Comparison of ENCODE assay signal across 18 cellular contexts in genomic region chr4:122747068-122747467, GRCh38. TPM values are rescaled to one million over a fixed set of nuclear protein-coding genes. Genes with fewer than 3 reads are reported as not detected.
DNase-seq lines count a peak whose midpoint lies in the region; ATAC-seq, FAIRE-seq and TF ChIP-seq lines count a peak whose summit lies in the region.
"Had no signal": no experiment of that assay in that cellular context is flagged by ENCODE, and none has a peak within 500 bp of the region (broad histone marks: within the 10 kb centered on the region; RNA-seq: fewer than 3 reads in every experiment).

No MANE protein-coding gene starts in this region.

- no peak for FAIRE-seq in K562 (lab: Jason Lieb, UNC)
- FAIRE-seq: H54 had no signal

- H3K27me3 Mint-ChIP-seq in activated CD8-positive, alpha-beta T cell treated with anti-CD3 and anti-CD28 coated beads, Interleukin-2, amount 10 ng/mL, durations not matched to agents 7 days and 5 days (ENCODE audit: low read depth), result peaks cover 18% of the 10 kb centered on the region
- H3K27me3 Mint-ChIP-seq in activated CD8-positive, alpha-beta T cell treated with anti-CD3 and anti-CD28 coated beads for 36 hours, result peaks cover 14% of the 10 kb centered on the region
- peaks cover 2 to 11% (median 6%) of the 10 kb centered on the region in 3 donors for H3K27me3 Mint-ChIP-seq in CD14-positive monocyte (ENCODE audit: low read depth in 3 of 3)

- no peaks in the 10 kb centered on the region for H3K9me2 ChIP-seq in PC-9 (ENCODE audit: insufficient read depth)

- TF ChIP-seq EP300 in K562 (IDR thresholded peaks at IDR 0.05; ENCODE audit: low read length), result no peak

- H3K27me3 ChIP-seq in PC-9 (ENCODE audit: insufficient read depth, low read depth) (no peaks in the 10 kb centered on the region), K562 (ENCODE audit: control insufficient read depth in 2 of 2, insufficient read depth in 2 of 2, low read length in 2 of 2) (no peaks in the 10 kb centered on the region)

- WGBS in K562 (ENCODE audit: insufficient coverage, low coverage, missing lambda C conversion rate), result 100% methylated on average over 1 of the region's 1 CpG

- peaks cover 6% of the 10 kb centered on the region for H3K9me3 Mint-ChIP-seq in activated CD8-positive, alpha-beta T cell treated with anti-CD3 and anti-CD28 coated beads, Interleukin-2, amount 10 ng/mL, durations not matched to agents 7 days and 5 days (ENCODE audit: insufficient read depth)
- H3K9me3 Mint-ChIP-seq in activated CD8-positive, alpha-beta T cell treated with anti-CD3 and anti-CD28 coated beads for 36 hours, result peaks cover 6% of the 10 kb centered on the region
- H3K9me3 Mint-ChIP-seq in CD14-positive monocyte, result peaks cover 0 to 3% (median 0%) of the 10 kb centered on the region in 7 donors
- H3K9me3 Mint-ChIP-seq: HFFc6 had no signal

- CTCF ChIA-PET in activated CD8-positive, alpha-beta T cell treated with anti-CD3 and anti-CD28 coated beads, Interleukin-2, amount 10 ng/mL, durations not matched to agents 7 days and 5 days (lab: Charles Lee), result interaction anchor here (2.3 to 2.5 kb wide), 2 partner anchors 11 to 15 kb away, joined by 10 to 12 read pairs; partner anchors contain the start of gene BBS12
- CTCF ChIA-PET in activated CD8-positive, alpha-beta T cell treated with anti-CD3 and anti-CD28 coated beads for 36 hours (lab: Charles Lee), result interaction anchor here (1.2 to 6.4 kb wide), 3 partner anchors 11 to 30 kb away, joined by 4 to 28 read pairs (median 4); partner anchors contain the start of gene BBS12
- CTCF ChIA-PET in PC-9 (lab: Charles Lee) (no interaction called here), K562 (lab: Yijun Ruan, JAX; ENCODE audit: low intra/inter-chr PET ratio) (no interaction called here), RWPE1 (lab: Yijun Ruan, JAX) (no interaction called here)

- POLR2A ChIA-PET in activated CD8-positive, alpha-beta T cell treated with anti-CD3 and anti-CD28 coated beads, Interleukin-2, amount 10 ng/mL, durations not matched to agents 7 days and 5 days (lab: Charles Lee), result no interaction called here
- POLR2A ChIA-PET in activated CD8-positive, alpha-beta T cell treated with anti-CD3 and anti-CD28 coated beads for 36 hours (lab: Charles Lee), result no interaction called here
- POLR2A ChIA-PET in PC-9 (lab: Charles Lee; ENCODE audit: unreplicated experiment) (no interaction called here), K562 (lab: Yijun Ruan, JAX) (no interaction called here), RWPE1 (lab: Yijun Ruan, JAX; ENCODE audit: low non-redundant PET) (no interaction called here)

- H4K20me1 ChIP-seq in PC-9 (ENCODE audit: insufficient read depth) (no peaks in the 10 kb centered on the region), K562 (replicated peaks; ENCODE audit: control insufficient read depth, insufficient read depth, low read length) (no peaks in the 10 kb centered on the region)

- peaks cover 9% of the 10 kb centered on the region for H3K36me3 Mint-ChIP-seq in activated CD8-positive, alpha-beta T cell treated with anti-CD3 and anti-CD28 coated beads, Interleukin-2, amount 10 ng/mL, durations not matched to agents 7 days and 5 days (ENCODE audit: low read depth)
- peaks cover 15% of the 10 kb centered on the region for H3K36me3 Mint-ChIP-seq in activated CD8-positive, alpha-beta T cell treated with anti-CD3 and anti-CD28 coated beads for 36 hours (ENCODE audit: low read depth)
- H3K36me3 Mint-ChIP-seq in CD14-positive monocyte, result peaks cover 0 to 3% of the 10 kb centered on the region in 2 donors

- H3K36me3 ChIP-seq in PC-9 (ENCODE audit: low read depth) (no peaks in the 10 kb centered on the region), K562 (ENCODE audit: control insufficient read depth, insufficient read depth, low read length) (peaks cover 17% of the 10 kb centered on the region; the same call in 2 of the 3 replicates)

- TSS peak; percentile 8 for BruUV-seq in PC-9 (replicated peaks; lab: Mats Ljungman, UMichigan)
- no TSS peak for BruUV-seq in K562 (replicated peaks; lab: Mats Ljungman, UMichigan)

- H3K4me1 Mint-ChIP-seq in activated CD8-positive, alpha-beta T cell treated with anti-CD3 and anti-CD28 coated beads, Interleukin-2, amount 10 ng/mL, durations not matched to agents 7 days and 5 days (ENCODE audit: low read depth), result peaks cover 12% of the 10 kb centered on the region
- H3K4me1 Mint-ChIP-seq in activated CD8-positive, alpha-beta T cell treated with anti-CD3 and anti-CD28 coated beads for 36 hours (ENCODE audit: low read depth), result peaks cover 7% of the 10 kb centered on the region
- peaks cover 37% of the 10 kb centered on the region for H3K4me1 Mint-ChIP-seq in CD14-positive monocyte

- no peak overlapping the region for H3K4me3 Mint-ChIP-seq in activated CD8-positive, alpha-beta T cell treated with anti-CD3 and anti-CD28 coated beads, Interleukin-2, amount 10 ng/mL, durations not matched to agents 7 days and 5 days
- no peak overlapping the region for H3K4me3 Mint-ChIP-seq in activated CD8-positive, alpha-beta T cell treated with anti-CD3 and anti-CD28 coated beads for 36 hours
- H3K4me3 Mint-ChIP-seq in CD14-positive monocyte, result no peak overlapping the region
- H3K4me3 Mint-ChIP-seq: HFFc6 had no signal

- TF ChIP-seq RAD21 in K562 (CRISPR knock-in tag; conservative IDR thresholded peaks at IDR 0.05 in 1 of 2, IDR thresholded peaks at IDR 0.05 in 1 of 2), result no peak

- no peak for TF ChIP-seq CTCF in activated CD8-positive, alpha-beta T cell treated with anti-CD3 and anti-CD28 coated beads for 36 hours (IDR thresholded peaks at IDR 0.05)
- TF ChIP-seq CTCF in CD14-positive monocyte (IDR thresholded peaks at IDR 0.05) (no peak), PC-9 (conservative IDR thresholded peaks at IDR 0.05) (no peak), K562 (IDR thresholded peaks at IDR 0.05 in 2 of 3, conservative IDR thresholded peaks at IDR 0.05 in 1 of 3; ENCODE audit: insufficient read depth in 2 of 3, low read depth in 1 of 3, low read length in 3 of 3) (no peak), RWPE1 (conservative IDR thresholded peaks at IDR 0.05; ENCODE audit: low read depth) (no peak)

- peak overlapping the region; percentile 22 for H3K27ac Mint-ChIP-seq in activated CD8-positive, alpha-beta T cell treated with anti-CD3 and anti-CD28 coated beads, Interleukin-2, amount 10 ng/mL, durations not matched to agents 7 days and 5 days
- H3K27ac Mint-ChIP-seq in activated CD8-positive, alpha-beta T cell treated with anti-CD3 and anti-CD28 coated beads for 36 hours, result no peak overlapping the region
- H3K27ac Mint-ChIP-seq in CD14-positive monocyte, result peak overlapping the region; percentile 46 to 85 (median 82)

- H3K4me1 ChIP-seq in PC-9 (replicated peaks; ENCODE audit: insufficient read depth) (no peaks in the 10 kb centered on the region), K562 (replicated peaks in 1 of 2; ENCODE audit: control insufficient read depth in 2 of 2, insufficient read depth in 2 of 2, low read length in 2 of 2) (peaks cover 0 to 42% of the 10 kb centered on the region in 2 experiments; a peak in 3 of 5 replicates)

- no peak overlapping the region for H3K9ac ChIP-seq in K562 (ENCODE audit: insufficient read depth in 1 of 2, low read depth in 2 of 2, low read length in 2 of 2)

- no peaks in the 10 kb centered on the region for H3F3A ChIP-seq in PC-9 (ENCODE audit: insufficient read depth, low read depth)

- intact Hi-C loops in activated CD8-positive, alpha-beta T cell treated with anti-CD3 and anti-CD28 coated beads for 36 hours (cut with micrococcal nuclease), result no loop called here
- intact Hi-C loops in CD14-positive monocyte (cut with micrococcal nuclease) (no loop called here), PC-9 (cut with micrococcal nuclease; ENCODE audit: unreplicated experiment) (no loop called here), K562 (cut with micrococcal nuclease) (no loop called here), Right ventricle myocardium inferior (cut with DNase I) (no loop called here)

- no peak for DNase-seq in activated CD8-positive, alpha-beta T cell treated with anti-CD3 and anti-CD28 coated beads, Interleukin-2, amount 10 ng/mL, durations not matched to agents 7 days and 5 days
- no peak for DNase-seq in activated CD8-positive, alpha-beta T cell treated with anti-CD3 and anti-CD28 coated beads for 36 hours
- DNase-seq in CD14-positive monocyte (ENCODE audit: low spot score) (no peak), PC-9 (no peak), K562 (ENCODE audit: extremely low read depth in 1 of 4, low spot score in 3 of 4) (no peak), RWPE1 (ENCODE audit: low spot score) (no peak), Right ventricle myocardium inferior (ENCODE audit: missing footprints) (no peak), COR-L47 (lab: John Stamatoyannopoulos, UW) (no peak)
- DNase-seq: Caco-2, DMS153, EL, HFFc6, IMR-90, NCI-H187 treated with DMSO at 0.1 percent for 48 hours, NCI-H446, PC-3 had no signal

- H3K27ac ChIP-seq in PC-9, result no peak overlapping the region
- H3K27ac ChIP-seq in K562 (ENCODE audit: extremely low read depth, low read depth, low read length), result peak overlapping the region; percentile 50; the same call in 2 of the 3 replicates
- no peak overlapping the region for H3K27ac ChIP-seq in RWPE1
- H3K27ac ChIP-seq: SK-N-MC had no signal

- in situ Hi-C loops in K562 (cut with MboI), result no loop called here

- H3K4me3 ChIP-seq in PC-9 (no peak overlapping the region), K562 (no peak overlapping the region)
- H3K4me3 ChIP-seq: SK-N-MC had no signal

- TF ChIP-seq POLR2A in K562 (conservative IDR thresholded peaks at IDR 0.05), result no peak

- H3K9me3 ChIP-seq in PC-9 (ENCODE audit: insufficient read depth, low read depth) (peaks cover 4% of the 10 kb centered on the region; the same call in 1 of the 2 replicates), K562 (replicated peaks; ENCODE audit: control insufficient read depth, insufficient read depth, low read depth, low read length) (peaks cover 17% of the 10 kb centered on the region)

- H3K79me2 ChIP-seq in PC-9 (ENCODE audit: low read depth) (no peaks in the 10 kb centered on the region), K562 (ENCODE audit: control insufficient read depth, insufficient read depth, low read length) (peaks cover 11% of the 10 kb centered on the region; the same call in 1 of the 3 replicates)

- ATAC-seq in activated CD8-positive, alpha-beta T cell treated with anti-CD3 and anti-CD28 coated beads, Interleukin-2, amount 10 ng/mL, durations not matched to agents 7 days and 5 days, result no peak
- ATAC-seq in activated CD8-positive, alpha-beta T cell treated with anti-CD3 and anti-CD28 coated beads for 36 hours, result no peak
- ATAC-seq in K562 (no peak), Right ventricle myocardium inferior (no peak)

- H3K9me1 ChIP-seq in K562 (ENCODE audit: control insufficient read depth, insufficient read depth, low read length), result no peaks in the 10 kb centered on the region

- H3K4me2 ChIP-seq in PC-9 (no peak overlapping the region), K562 (ENCODE audit: insufficient read depth, low read length) (no peak overlapping the region)

- no peak overlapping the region for H2AFZ ChIP-seq in PC-9
- peak overlapping the region; percentile 76 for H2AFZ ChIP-seq in K562 (ENCODE audit: low read depth, low read length)

RNA-seq across cellular contexts. Expression of gene BBS12, which starts 14.6 kb away (rescaled TPM):
- 1 to 10 TPM; 1.3 to 1.4 TPM for total RNA-seq in activated CD8-positive, alpha-beta T cell treated with anti-CD3 and anti-CD28 coated beads, Interleukin-2, amount 10 ng/mL, durations not matched to agents 7 days and 5 days
- under 1 TPM; 0.74 to 0.89 TPM for total RNA-seq in activated CD8-positive, alpha-beta T cell treated with anti-CD3 and anti-CD28 coated beads for 36 hours
- polyA plus RNA-seq in CD14-positive monocyte, result 1 to 10 TPM in 1 of 2 donors, under 1 TPM in 1; 0.52 to 1.0 TPM
- total RNA-seq in PC-9 (2021), result 2.9 and 4.9 TPM in 2 replicates
- 2.4 and 7.3 TPM in 2 replicates for total RNA-seq in K562 (2011; cell fraction: chromatin; rRNA removed; ENCODE audit: low replicate concordance)
- total RNA-seq in K562 (2011; cell fraction: nucleolus; rRNA removed), result 1.8 and 2.3 TPM in 2 replicates
- total RNA-seq in K562 (2011; cell fraction: nucleoplasm; rRNA removed), result 2.2 and 3.2 TPM in 2 replicates
- total RNA-seq in K562 (2014; rRNA removed), result 2.7 and 2.9 TPM in 2 replicates
- 4.4 and 4.8 TPM in 2 replicates for total RNA-seq in K562 (2014; rRNA removed; fragmentation: Illumina TruSeq; extraction: Trizol)
- total RNA-seq in K562 (2015; rRNA removed; fragmentation: Illumina TruSeq; extraction: Trizol), result 5.3 and 5.5 TPM in 2 replicates
- 3.0 and 3.1 TPM in 2 replicates for total RNA-seq in K562 (2021)
- 2.5 and 2.8 TPM in 2 replicates for polyA plus RNA-seq in K562 (2011; rRNA removed)
- polyA plus RNA-seq in K562 (2011; cell fraction: cytosol; rRNA removed), result 1.1 and 1.5 TPM in 2 replicates
- 1.0 and 2.5 TPM in 2 replicates for polyA plus RNA-seq in K562 (2011; cell fraction: nucleus; rRNA removed)
- 3.3 and 5.8 TPM in 2 replicates for polyA plus RNA-seq in K562 (2012)
- 3.3 and 3.5 TPM in 2 replicates for polyA plus RNA-seq in K562 (2014; fragmentation: Illumina TruSeq; extraction: Trizol)
- 1 to 10 TPM; 5.1 to 6.5 TPM for polyA plus RNA-seq in K562 (2014; fragmentation: Nextera tagmentation; extraction: Ambion mirVana)
- 2.1 and 3.2 TPM in 2 replicates for polyA plus RNA-seq in K562 (2014; rRNA removed)
- 4.7 and 5.5 TPM in 2 replicates for polyA minus RNA-seq in K562 (2011; rRNA and poly(A)+ RNA removed)
- 2.0 and 2.6 TPM in 2 replicates for polyA minus RNA-seq in K562 (2011; cell fraction: cytosol; rRNA and poly(A)+ RNA removed)
- 3.2 and 8.6 TPM in 2 replicates for polyA minus RNA-seq in K562 (2011; cell fraction: nucleus; rRNA and poly(A)+ RNA removed)
- total RNA-seq in Right ventricle myocardium inferior, result 6.8 TPM

Comparison
In these comparisons a context has a peak if more than half of its experiments do, and no peak if none do; other contexts are left out.
1. CTCF ChIA-PET loops: an anchor here in activated CD8-positive, alpha-beta T cell treated with anti-CD3 and anti-CD28 coated beads, Interleukin-2, amount 10 ng/mL, durations not matched to agents 7 days and 5 days (2.3 to 2.5 kb wide) and activated CD8-positive, alpha-beta T cell treated with anti-CD3 and anti-CD28 coated beads for 36 hours (1.2 to 6.4 kb wide); none called in PC-9, K562 and RWPE1.